In the genomic region with DNA sequence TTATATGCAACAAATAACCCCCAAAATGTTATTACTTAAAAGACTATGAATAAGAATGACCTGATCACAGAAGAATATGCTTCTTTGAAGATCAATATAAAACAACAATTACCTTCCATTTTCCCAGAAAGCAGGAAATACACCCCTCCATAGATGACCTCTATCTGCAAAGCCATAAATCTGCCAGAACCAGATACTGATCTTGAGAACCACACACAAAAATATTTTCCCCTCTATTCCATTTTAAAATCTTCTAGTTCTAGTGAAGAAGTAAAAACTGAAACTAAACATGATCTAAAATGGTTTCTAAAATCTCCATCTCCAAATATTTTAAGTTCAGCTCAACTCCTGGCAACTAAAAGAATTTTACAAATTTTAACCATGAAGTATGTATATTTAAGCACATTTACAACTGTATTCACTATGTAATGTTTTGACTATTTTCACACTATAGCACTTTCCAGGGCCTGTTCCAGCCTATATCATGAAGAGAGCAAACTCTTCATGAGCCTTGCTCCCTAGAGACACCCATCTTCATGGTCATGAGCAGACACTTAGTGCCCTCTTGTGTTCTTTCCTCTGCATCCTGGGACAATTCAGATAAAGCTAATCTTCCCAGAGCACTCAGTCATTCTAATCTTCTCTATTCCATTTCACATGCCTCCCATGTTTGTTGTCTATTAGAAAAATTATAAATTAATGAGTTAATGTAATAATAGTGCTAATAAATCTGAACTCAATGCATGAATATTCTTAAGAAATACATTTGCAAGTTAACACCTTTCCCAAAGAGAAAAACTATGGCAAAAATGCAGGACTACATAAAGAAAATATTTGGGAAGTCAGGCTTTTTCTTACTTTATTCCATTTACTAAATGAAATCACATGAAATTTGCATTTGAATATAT, we compare ENCODE assay signal across 1 cellular context.
TF ChIP-seq lines count a peak whose summit lies in the region.

No MANE protein-coding gene starts in this region.

TF ChIP-seq in K562, 482 proteins besides CTCF, POLR2A, EP300 and RAD21 (continued from another document and continues in another):
- TF ChIP-seq, protein P1, sequence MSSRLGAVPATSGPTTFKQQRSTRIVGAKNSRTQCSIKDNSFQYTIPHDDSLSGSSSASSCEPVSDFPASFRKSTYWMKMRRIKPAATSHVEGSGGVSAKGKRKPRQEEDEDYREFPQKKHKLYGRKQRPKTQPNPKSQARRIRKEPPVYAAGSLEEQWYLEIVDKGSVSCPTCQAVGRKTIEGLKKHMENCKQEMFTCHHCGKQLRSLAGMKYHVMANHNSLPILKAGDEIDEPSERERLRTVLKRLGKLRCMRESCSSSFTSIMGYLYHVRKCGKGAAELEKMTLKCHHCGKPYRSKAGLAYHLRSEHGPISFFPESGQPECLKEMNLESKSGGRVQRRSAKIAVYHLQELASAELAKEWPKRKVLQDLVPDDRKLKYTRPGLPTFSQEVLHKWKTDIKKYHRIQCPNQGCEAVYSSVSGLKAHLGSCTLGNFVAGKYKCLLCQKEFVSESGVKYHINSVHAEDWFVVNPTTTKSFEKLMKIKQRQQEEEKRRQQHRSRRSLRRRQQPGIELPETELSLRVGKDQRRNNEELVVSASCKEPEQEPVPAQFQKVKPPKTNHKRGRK (tag; IDR thresholded peaks at IDR 0.05): no peak
- TF ChIP-seq GATA2 (CRISPR knock-in tag; IDR thresholded peaks at IDR 0.05): no peak
- no peak for TF ChIP-seq ZNF140 (CRISPR knock-in tag; IDR thresholded peaks at IDR 0.05)
- TF ChIP-seq MTA3 (IDR thresholded peaks at IDR 0.05; ENCODE audit: borderline replicate concordance): no peak
- TF ChIP-seq CBX2 (IDR thresholded peaks at IDR 0.05; ENCODE audit: insufficient read depth, low read length, poor library complexity, severe bottlenecking): no peak
- TF ChIP-seq KDM2B (CRISPR knock-in tag; IDR thresholded peaks at IDR 0.05): no peak
- no peak for TF ChIP-seq TEAD2 (tag; IDR thresholded peaks at IDR 0.05)
- TF ChIP-seq POU5F1 (IDR thresholded peaks at IDR 0.05; ENCODE audit: borderline replicate concordance, low read depth, low read length, partially characterized antibody): no peak
- TF ChIP-seq, protein P2, sequence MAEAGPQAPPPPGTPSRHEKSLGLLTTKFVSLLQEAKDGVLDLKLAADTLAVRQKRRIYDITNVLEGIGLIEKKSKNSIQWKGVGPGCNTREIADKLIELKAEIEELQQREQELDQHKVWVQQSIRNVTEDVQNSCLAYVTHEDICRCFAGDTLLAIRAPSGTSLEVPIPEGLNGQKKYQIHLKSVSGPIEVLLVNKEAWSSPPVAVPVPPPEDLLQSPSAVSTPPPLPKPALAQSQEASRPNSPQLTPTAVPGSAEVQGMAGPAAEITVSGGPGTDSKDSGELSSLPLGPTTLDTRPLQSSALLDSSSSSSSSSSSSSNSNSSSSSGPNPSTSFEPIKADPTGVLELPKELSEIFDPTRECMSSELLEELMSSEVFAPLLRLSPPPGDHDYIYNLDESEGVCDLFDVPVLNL (CRISPR knock-in tag; IDR thresholded peaks at IDR 0.05; ENCODE audit: low read depth): no peak
- TF ChIP-seq ELF1 (tag; IDR thresholded peaks at IDR 0.05): no peak
- no peak for TF ChIP-seq TGIF2 (CRISPR knock-in tag; IDR thresholded peaks at IDR 0.05)
- TF ChIP-seq NR2C2 (CRISPR knock-in tag; IDR thresholded peaks at IDR 0.05): no peak
- 0 out of 2 replicates have a peak, but pooled peaks have one; percentile 29 for TF ChIP-seq NR2C2 (tag; IDR thresholded peaks at IDR 0.05)
- no peak for TF ChIP-seq HNRNPK (IDR thresholded peaks at IDR 0.05; ENCODE audit: low read depth, low read length, poor library complexity, severe bottlenecking)
- TF ChIP-seq, protein P3, sequence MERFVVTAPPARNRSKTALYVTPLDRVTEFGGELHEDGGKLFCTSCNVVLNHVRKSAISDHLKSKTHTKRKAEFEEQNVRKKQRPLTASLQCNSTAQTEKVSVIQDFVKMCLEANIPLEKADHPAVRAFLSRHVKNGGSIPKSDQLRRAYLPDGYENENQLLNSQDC (CRISPR knock-in tag; IDR thresholded peaks at IDR 0.05): no peak
- TF ChIP-seq ARID2 (IDR thresholded peaks at IDR 0.05): no peak
- TF ChIP-seq, protein P4, sequence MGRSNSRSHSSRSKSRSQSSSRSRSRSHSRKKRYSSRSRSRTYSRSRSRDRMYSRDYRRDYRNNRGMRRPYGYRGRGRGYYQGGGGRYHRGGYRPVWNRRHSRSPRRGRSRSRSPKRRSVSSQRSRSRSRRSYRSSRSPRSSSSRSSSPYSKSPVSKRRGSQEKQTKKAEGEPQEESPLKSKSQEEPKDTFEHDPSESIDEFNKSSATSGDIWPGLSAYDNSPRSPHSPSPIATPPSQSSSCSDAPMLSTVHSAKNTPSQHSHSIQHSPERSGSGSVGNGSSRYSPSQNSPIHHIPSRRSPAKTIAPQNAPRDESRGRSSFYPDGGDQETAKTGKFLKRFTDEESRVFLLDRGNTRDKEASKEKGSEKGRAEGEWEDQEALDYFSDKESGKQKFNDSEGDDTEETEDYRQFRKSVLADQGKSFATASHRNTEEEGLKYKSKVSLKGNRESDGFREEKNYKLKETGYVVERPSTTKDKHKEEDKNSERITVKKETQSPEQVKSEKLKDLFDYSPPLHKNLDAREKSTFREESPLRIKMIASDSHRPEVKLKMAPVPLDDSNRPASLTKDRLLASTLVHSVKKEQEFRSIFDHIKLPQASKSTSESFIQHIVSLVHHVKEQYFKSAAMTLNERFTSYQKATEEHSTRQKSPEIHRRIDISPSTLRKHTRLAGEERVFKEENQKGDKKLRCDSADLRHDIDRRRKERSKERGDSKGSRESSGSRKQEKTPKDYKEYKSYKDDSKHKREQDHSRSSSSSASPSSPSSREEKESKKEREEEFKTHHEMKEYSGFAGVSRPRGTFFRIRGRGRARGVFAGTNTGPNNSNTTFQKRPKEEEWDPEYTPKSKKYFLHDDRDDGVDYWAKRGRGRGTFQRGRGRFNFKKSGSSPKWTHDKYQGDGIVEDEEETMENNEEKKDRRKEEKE (IDR thresholded peaks at IDR 0.05; ENCODE audit: borderline replicate concordance in 1 of 2, control insufficient read depth in 1 of 2, low read depth in 2 of 2, low read length in 1 of 2): no peak
- TF ChIP-seq, protein P5, sequence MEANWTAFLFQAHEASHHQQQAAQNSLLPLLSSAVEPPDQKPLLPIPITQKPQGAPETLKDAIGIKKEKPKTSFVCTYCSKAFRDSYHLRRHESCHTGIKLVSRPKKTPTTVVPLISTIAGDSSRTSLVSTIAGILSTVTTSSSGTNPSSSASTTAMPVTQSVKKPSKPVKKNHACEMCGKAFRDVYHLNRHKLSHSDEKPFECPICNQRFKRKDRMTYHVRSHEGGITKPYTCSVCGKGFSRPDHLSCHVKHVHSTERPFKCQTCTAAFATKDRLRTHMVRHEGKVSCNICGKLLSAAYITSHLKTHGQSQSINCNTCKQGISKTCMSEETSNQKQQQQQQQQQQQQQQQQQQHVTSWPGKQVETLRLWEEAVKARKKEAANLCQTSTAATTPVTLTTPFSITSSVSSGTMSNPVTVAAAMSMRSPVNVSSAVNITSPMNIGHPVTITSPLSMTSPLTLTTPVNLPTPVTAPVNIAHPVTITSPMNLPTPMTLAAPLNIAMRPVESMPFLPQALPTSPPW (CRISPR knock-in tag; IDR thresholded peaks at IDR 0.05): no peak; the same call in 1 of the 2 replicates
- TF ChIP-seq HNRNPUL1 (IDR thresholded peaks at IDR 0.05; ENCODE audit: low read length): no peak
- no peak for TF ChIP-seq RBM22 (IDR thresholded peaks at IDR 0.05; ENCODE audit: low read depth, low read length, poor library complexity, severe bottlenecking)
- TF ChIP-seq ZNF212 (CRISPR knock-in tag; IDR thresholded peaks at IDR 0.05): no peak
- TF ChIP-seq, protein P6, sequence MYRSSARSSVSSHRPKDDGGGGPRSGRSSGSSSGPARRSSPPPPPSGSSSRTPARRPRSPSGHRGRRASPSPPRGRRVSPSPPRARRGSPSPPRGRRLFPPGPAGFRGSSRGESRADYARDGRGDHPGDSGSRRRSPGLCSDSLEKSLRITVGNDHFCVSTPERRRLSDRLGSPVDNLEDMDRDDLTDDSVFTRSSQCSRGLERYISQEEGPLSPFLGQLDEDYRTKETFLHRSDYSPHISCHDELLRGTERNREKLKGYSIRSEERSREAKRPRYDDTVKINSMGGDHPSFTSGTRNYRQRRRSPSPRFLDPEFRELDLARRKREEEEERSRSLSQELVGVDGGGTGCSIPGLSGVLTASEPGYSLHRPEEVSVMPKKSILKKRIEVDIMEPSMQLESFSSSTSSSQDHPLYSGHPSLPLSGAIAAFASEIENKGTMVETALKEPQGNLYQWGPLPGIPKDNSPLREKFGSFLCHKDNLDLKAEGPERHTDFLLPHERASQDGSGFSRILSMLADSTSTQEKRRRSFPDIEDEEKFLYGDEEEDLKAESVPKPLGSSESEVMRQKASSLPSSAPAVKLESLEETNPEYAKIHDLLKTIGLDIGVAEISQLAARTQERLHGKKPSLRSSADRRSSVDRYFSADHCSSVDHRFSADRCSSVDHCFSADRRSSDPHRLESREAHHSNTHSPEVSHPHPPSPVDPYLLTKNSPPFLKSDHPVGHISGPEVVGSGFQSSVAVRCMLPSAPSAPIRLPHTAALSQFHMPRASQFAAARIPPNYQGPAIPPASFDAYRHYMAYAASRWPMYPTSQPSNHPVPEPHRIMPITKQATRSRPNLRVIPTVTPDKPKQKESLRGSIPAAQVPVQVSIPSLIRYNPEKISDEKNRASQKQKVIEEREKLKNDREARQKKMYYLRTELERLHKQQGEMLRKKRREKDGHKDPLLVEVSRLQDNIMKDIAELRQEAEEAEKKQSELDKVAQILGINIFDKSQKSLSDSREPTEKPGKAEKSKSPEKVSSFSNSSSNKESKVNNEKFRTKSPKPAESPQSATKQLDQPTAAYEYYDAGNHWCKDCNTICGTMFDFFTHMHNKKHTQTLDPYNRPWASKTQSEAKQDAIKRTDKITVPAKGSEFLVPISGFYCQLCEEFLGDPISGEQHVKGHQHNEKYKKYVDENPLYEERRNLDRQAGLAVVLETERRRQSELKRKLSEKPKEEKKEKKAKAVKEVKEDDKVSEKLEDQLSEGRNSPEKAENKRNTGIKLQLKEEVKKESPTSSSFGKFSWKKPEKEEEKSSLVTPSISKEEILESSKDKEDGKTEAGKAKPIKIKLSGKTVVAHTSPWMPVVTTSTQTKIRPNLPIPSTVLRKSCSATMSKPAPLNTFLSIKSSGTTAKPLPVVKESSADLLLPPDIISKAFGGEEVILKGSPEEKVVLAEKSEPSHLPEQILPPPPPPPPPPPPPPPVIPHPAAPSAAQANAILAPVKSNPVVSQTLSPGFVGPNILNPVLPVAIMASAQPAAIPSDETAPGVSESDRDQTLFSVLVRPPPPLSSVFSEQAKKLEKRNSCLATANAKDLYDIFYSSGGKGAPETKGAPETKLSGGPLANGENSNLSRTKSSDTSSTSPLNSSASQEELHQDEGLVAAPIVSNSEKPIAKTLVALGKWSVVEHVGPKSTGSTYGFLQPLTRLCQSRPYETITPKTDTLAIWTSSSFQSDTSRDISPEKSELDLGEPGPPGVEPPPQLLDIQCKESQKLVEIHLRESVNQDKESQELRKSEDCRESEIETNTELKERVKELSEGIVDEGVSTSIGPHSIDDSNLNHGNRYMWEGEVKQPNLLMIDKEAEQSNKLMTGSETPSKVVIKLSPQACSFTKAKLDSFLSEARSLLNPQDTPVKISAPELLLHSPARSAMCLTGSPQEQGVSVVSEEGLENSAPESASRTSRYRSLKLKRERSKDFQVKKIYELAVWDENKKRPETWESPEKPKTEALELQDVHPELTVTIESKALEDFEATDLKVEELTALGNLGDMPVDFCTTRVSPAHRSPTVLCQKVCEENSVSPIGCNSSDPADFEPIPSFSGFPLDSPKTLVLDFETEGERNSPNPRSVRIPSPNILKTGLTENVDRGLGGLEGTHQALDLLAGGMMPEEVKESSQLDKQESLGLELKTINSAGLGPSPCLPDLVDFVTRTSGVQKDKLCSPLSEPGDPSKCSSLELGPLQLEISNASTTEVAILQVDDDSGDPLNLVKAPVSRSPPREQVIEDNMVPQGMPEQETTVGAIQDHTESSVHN (IDR thresholded peaks at IDR 0.05; ENCODE audit: borderline replicate concordance in 1 of 2, low read depth in 1 of 2): no peak
- TF ChIP-seq HDAC3 (IDR thresholded peaks at IDR 0.05; ENCODE audit: borderline replicate concordance, partially characterized antibody): no peak
- TF ChIP-seq ZNF436 (CRISPR knock-in tag; IDR thresholded peaks at IDR 0.05): no peak
- peak; percentile 69 for TF ChIP-seq ARID1B (IDR thresholded peaks at IDR 0.05)
- no peak for TF ChIP-seq XRCC5 (IDR thresholded peaks at IDR 0.05; ENCODE audit: low read depth, low read length)
- TF ChIP-seq LEF1 (IDR thresholded peaks at IDR 0.05): peak; percentile 38; the same call in 1 of the 2 replicates
- TF ChIP-seq PML (IDR thresholded peaks at IDR 0.05; ENCODE audit: low read length): 0 out of 2 replicates have a peak, but pooled peaks have one; percentile 27
- no peak for TF ChIP-seq ZNF586 (CRISPR knock-in tag; conservative IDR thresholded peaks at IDR 0.05)
- no peak for TF ChIP-seq MIER1 (IDR thresholded peaks at IDR 0.05; ENCODE audit: low read depth)
- no peak for TF ChIP-seq ZKSCAN1 (IDR thresholded peaks at IDR 0.05; ENCODE audit: low read depth, low read length)
- TF ChIP-seq BRCA1 (IDR thresholded peaks at IDR 0.05): no peak
- no peak for TF ChIP-seq BRCA1 (CRISPR knock-in tag; IDR thresholded peaks at IDR 0.05)
- no peak for TF ChIP-seq ZNF668 (CRISPR knock-in tag; IDR thresholded peaks at IDR 0.05)
- TF ChIP-seq, protein P7, sequence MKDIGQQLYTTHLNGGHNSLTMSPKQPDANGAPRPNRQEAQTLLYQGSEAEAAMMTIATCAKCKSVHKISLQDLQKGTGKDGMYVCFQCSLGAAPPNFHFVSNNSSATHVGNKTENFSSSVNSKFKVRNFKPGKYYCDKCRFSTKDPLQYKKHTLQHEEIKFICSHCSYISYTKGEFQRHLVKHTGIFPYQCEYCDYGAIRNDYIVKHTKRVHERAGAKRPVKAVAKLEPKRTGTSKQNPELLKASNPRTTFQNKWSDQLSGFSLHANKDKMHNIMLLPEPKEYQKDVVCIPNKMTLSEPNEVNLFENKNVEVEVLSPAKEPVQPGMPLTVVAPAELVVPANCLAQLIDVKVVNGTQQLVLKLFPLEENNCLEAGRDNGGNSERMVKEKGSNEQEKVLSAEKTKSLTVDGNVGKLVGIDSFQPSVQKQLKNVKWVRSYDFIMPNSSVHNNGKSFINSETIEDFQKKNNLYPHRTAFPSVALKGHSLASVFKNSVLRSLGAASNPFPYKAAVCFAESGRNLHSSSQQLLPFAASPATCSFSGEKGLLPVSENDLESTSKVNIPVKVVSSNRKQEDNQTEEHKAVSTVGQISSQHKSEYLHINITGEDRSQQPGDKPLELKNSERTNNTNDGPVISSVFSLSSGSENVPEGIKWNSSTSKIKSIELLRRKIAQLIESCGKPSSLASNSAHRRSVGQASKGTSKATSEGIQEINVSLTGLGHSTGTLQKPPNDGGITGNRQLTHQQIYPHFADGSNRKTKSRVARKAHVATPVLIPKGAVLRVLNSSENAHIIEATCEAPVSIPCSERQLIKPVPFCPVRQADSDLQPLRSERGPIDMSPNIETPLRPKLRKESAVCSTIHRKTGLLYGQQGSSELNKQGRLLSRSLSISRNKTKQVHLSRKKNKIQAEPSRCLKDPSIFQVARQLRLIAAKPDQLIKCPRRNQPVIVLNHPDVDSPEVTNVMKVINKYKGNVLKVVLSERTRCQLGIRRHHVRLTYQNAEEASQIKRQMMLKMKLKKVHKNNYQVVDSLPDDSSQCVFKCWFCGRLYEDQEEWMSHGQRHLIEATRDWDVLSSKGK (CRISPR knock-in tag; IDR thresholded peaks at IDR 0.05): no peak
- TF ChIP-seq HNRNPL (IDR thresholded peaks at IDR 0.05; ENCODE audit: low read depth, low read length): no peak
- TF ChIP-seq ZNF644 (tag; IDR thresholded peaks at IDR 0.05; ENCODE audit: low read depth): no peak
- TF ChIP-seq ZFP30 (CRISPR knock-in tag; IDR thresholded peaks at IDR 0.05; ENCODE audit: borderline replicate concordance): no peak
